12 cellular contexts compared by ENCODE assay signal in the genomic region with DNA sequence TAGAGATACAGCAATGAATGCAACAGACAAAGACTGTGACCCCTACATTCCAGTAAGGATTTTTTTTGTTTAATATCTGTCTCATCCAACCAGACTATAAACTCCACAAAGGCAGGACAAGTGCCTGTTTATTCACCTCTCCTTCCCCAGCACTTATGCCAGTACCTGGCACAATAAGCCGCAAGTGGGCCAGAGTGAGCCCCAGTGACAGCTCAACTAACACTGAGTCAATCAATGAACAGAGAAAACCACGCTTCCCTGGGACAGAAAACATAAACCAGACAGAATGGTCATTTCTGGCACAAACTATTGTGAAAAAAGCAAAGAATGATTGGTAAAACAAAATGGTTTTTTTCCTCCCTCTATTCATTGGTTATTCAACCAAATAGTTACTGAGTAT. TPM values are rescaled to one million over a fixed set of nuclear protein-coding genes. Genes with fewer than 3 reads are reported as not detected.
DNase-seq lines count a peak whose midpoint lies in the region; ATAC-seq and TF ChIP-seq lines count a peak whose summit lies in the region.
"Had no signal": no experiment of that assay in that cellular context is flagged by ENCODE, and none has a peak within 500 bp of the region (broad histone marks: within the 10 kb centered on the region; RNA-seq: fewer than 3 reads in every experiment).

No MANE protein-coding gene starts in this region.

- H3K36me3 ChIP-seq in RWPE2 (ENCODE audit: low read depth): peaks cover 62% of the 10 kb centered on the region
- H3K36me3 ChIP-seq in esophagus muscularis mucosa: peaks cover 0 to 77% (median 46%) of the 10 kb centered on the region in 4 donors

- H3K9me3 ChIP-seq in RWPE2 (ENCODE audit: severe bottlenecking) (no peaks in the 10 kb centered on the region), esophagus muscularis mucosa (no peaks in the 10 kb centered on the region)
- H3K9me3 ChIP-seq: HAP-1 had no signal

- H3K4me3 ChIP-seq in RWPE2 (ENCODE audit: severe bottlenecking) (no peak overlapping the region), esophagus muscularis mucosa (no peak overlapping the region)
- H3K4me3 ChIP-seq: BLaER1, HAP-1 had no signal

- CTCF ChIA-PET in activated CD4-positive, alpha-beta T cell treated with anti-CD3 and anti-CD28 coated beads, Interleukin-2, amount 10 ng/mL, durations not matched to agents 7 days and 5 days (lab: Charles Lee): interaction anchor here (0.7 to 1.5 kb wide), 2 partner anchors 11 to 713 kb away, joined by 3 to 5 read pairs; no protein-coding TSS in a partner anchor
- CTCF ChIA-PET in activated naive CD4-positive, alpha-beta T cell treated with anti-CD3 and anti-CD28 coated beads, Interleukin-2, amount 10 ng/mL, durations not matched to agents 7 days and 5 days (lab: Charles Lee): interaction anchor here (1.1 to 3.8 kb wide), 6 partner anchors 9 to 275 kb away, joined by 3 to 28 read pairs (median 5); no protein-coding TSS in a partner anchor

- no peaks in the 10 kb centered on the region for H3K27me3 Mint-ChIP-seq in activated CD4-positive, alpha-beta T cell treated with anti-CD3 and anti-CD28 coated beads, Interleukin-2, amount 10 ng/mL, durations not matched to agents 7 days and 5 days
- no peaks in the 10 kb centered on the region for H3K27me3 Mint-ChIP-seq in activated naive CD4-positive, alpha-beta T cell treated with anti-CD3 and anti-CD28 coated beads, Interleukin-2, amount 10 ng/mL, durations not matched to agents 7 days and 5 days
- H3K27me3 Mint-ChIP-seq in nephron progenitor cell (ENCODE audit: low read depth, poor library complexity): no peaks in the 10 kb centered on the region
- H3K27me3 Mint-ChIP-seq: CD4-positive, CD25-positive, alpha-beta regulatory T cell had no signal

- peaks cover 7% of the 10 kb centered on the region for H3K36me3 Mint-ChIP-seq in activated CD4-positive, alpha-beta T cell treated with anti-CD3 and anti-CD28 coated beads, Interleukin-2, amount 10 ng/mL, durations not matched to agents 7 days and 5 days (ENCODE audit: low read depth)
- peaks cover 7 to 18% of the 10 kb centered on the region in 2 donors for H3K36me3 Mint-ChIP-seq in activated naive CD4-positive, alpha-beta T cell treated with anti-CD3 and anti-CD28 coated beads, Interleukin-2, amount 50 U/mL, for 72 hours
- H3K36me3 Mint-ChIP-seq in activated naive CD4-positive, alpha-beta T cell treated with anti-CD3 and anti-CD28 coated beads, Interleukin-2, amount 10 ng/mL, durations not matched to agents 7 days and 5 days: peaks cover 5% of the 10 kb centered on the region
- H3K36me3 Mint-ChIP-seq in nephron progenitor cell (ENCODE audit: low read depth): peaks cover 76% of the 10 kb centered on the region

- no peak for TF ChIP-seq EP300 in esophagus muscularis mucosa (IDR thresholded peaks at IDR 0.05)

- DNase-seq in activated CD4-positive, alpha-beta T cell treated with anti-CD3 and anti-CD28 coated beads for 48 hours: peak; percentile 10
- DNase-seq in activated CD4-positive, alpha-beta T cell treated with anti-CD3 and anti-CD28 coated beads, Interleukin-2, amount 10 ng/mL, durations not matched to agents 7 days and 5 days: no peak
- DNase-seq in activated naive CD4-positive, alpha-beta T cell treated with anti-CD3 and anti-CD28 coated beads, Interleukin-2, amount 50 U/mL, for 72 hours (ENCODE audit: low spot score in 2 of 2): no peak
- no peak for DNase-seq in activated naive CD4-positive, alpha-beta T cell treated with anti-CD3 and anti-CD28 coated beads, Interleukin-2, amount 10 ng/mL, durations not matched to agents 7 days and 5 days
- DNase-seq in RWPE2 (ENCODE audit: low spot score) (no peak), nephron progenitor cell (no peak), left lobe of liver (ENCODE audit: low spot score) (no peak), esophagus muscularis mucosa (ENCODE audit: extremely low spot score) (no peak)
- DNase-seq: GF-D8 had no signal

- no peak for TF ChIP-seq POLR2A in esophagus muscularis mucosa (IDR thresholded peaks at IDR 0.05; ENCODE audit: low read depth)

- TF ChIP-seq CTCF in RWPE2 (IDR thresholded peaks at IDR 0.05; ENCODE audit: poor library complexity, severe bottlenecking): no peak
- no peak for TF ChIP-seq CTCF in nephron progenitor cell (IDR thresholded peaks at IDR 0.05)
- no peak for TF ChIP-seq CTCF in esophagus muscularis mucosa (IDR thresholded peaks at IDR 0.05)

- H3K4me3 Mint-ChIP-seq in activated CD4-positive, alpha-beta T cell treated with anti-CD3 and anti-CD28 coated beads, Interleukin-2, amount 10 ng/mL, durations not matched to agents 7 days and 5 days: no peak overlapping the region
- no peak overlapping the region for H3K4me3 Mint-ChIP-seq in activated naive CD4-positive, alpha-beta T cell treated with anti-CD3 and anti-CD28 coated beads, Interleukin-2, amount 10 ng/mL, durations not matched to agents 7 days and 5 days
- no peak overlapping the region for H3K4me3 Mint-ChIP-seq in nephron progenitor cell
- H3K4me3 Mint-ChIP-seq: CD4-positive, CD25-positive, alpha-beta regulatory T cell had no signal

- H3K4me1 Mint-ChIP-seq in activated CD4-positive, alpha-beta T cell treated with anti-CD3 and anti-CD28 coated beads, Interleukin-2, amount 10 ng/mL, durations not matched to agents 7 days and 5 days: no peaks in the 10 kb centered on the region
- no peaks in the 10 kb centered on the region for H3K4me1 Mint-ChIP-seq in activated naive CD4-positive, alpha-beta T cell treated with anti-CD3 and anti-CD28 coated beads, Interleukin-2, amount 10 ng/mL, durations not matched to agents 7 days and 5 days
- H3K4me1 Mint-ChIP-seq in nephron progenitor cell: no peaks in the 10 kb centered on the region

- ATAC-seq in activated naive CD4-positive, alpha-beta T cell treated with anti-CD3 and anti-CD28 coated beads, Interleukin-2, amount 50 U/mL, for 72 hours: peak; percentile 78 to 86
- no peak for ATAC-seq in RWPE2 (ENCODE audit: low read depth)
- no peak for ATAC-seq in left lobe of liver

- H3K9me3 Mint-ChIP-seq in activated CD4-positive, alpha-beta T cell treated with anti-CD3 and anti-CD28 coated beads, Interleukin-2, amount 10 ng/mL, durations not matched to agents 7 days and 5 days: peaks cover 2% of the 10 kb centered on the region
- H3K9me3 Mint-ChIP-seq in activated naive CD4-positive, alpha-beta T cell treated with anti-CD3 and anti-CD28 coated beads, Interleukin-2, amount 50 U/mL, for 72 hours: no peaks in the 10 kb centered on the region
- no peaks in the 10 kb centered on the region for H3K9me3 Mint-ChIP-seq in activated naive CD4-positive, alpha-beta T cell treated with anti-CD3 and anti-CD28 coated beads, Interleukin-2, amount 10 ng/mL, durations not matched to agents 7 days and 5 days
- no peaks in the 10 kb centered on the region for H3K9me3 Mint-ChIP-seq in nephron progenitor cell

- no peak overlapping the region for H3K27ac Mint-ChIP-seq in activated CD4-positive, alpha-beta T cell treated with anti-CD3 and anti-CD28 coated beads, Interleukin-2, amount 10 ng/mL, durations not matched to agents 7 days and 5 days
- no peak overlapping the region for H3K27ac Mint-ChIP-seq in activated naive CD4-positive, alpha-beta T cell treated with anti-CD3 and anti-CD28 coated beads, Interleukin-2, amount 50 U/mL, for 72 hours
- H3K27ac Mint-ChIP-seq in activated naive CD4-positive, alpha-beta T cell treated with anti-CD3 and anti-CD28 coated beads, Interleukin-2, amount 10 ng/mL, durations not matched to agents 7 days and 5 days: no peak overlapping the region
- peak overlapping the region; percentile 95 for H3K27ac Mint-ChIP-seq in nephron progenitor cell
- H3K27ac Mint-ChIP-seq: CD4-positive, CD25-positive, alpha-beta regulatory T cell had no signal

- H3K4me1 ChIP-seq in RWPE2 (ENCODE audit: insufficient read depth, poor library complexity, severe bottlenecking) (peaks cover 26% of the 10 kb centered on the region), esophagus muscularis mucosa (no peaks in the 10 kb centered on the region)
- H3K4me1 ChIP-seq: BLaER1, HAP-1 had no signal

- peak overlapping the region; percentile 99 for H3K27ac ChIP-seq in RWPE2 (ENCODE audit: poor library complexity, severe bottlenecking)
- H3K27ac ChIP-seq in esophagus muscularis mucosa (replicated peaks in 1 of 4): no peak overlapping the region
- H3K27ac ChIP-seq: BLaER1 had no signal

- 94% methylated on average over 2 of the region's 2 CpGs for WGBS in esophagus muscularis mucosa

- POLR2A ChIA-PET in activated CD4-positive, alpha-beta T cell treated with anti-CD3 and anti-CD28 coated beads, Interleukin-2, amount 10 ng/mL, durations not matched to agents 7 days and 5 days (lab: Charles Lee): no interaction called here

- no peaks in the 10 kb centered on the region for H3K27me3 ChIP-seq in RWPE2 (ENCODE audit: insufficient read depth, poor library complexity, severe bottlenecking)
- no peaks in the 10 kb centered on the region for H3K27me3 ChIP-seq in esophagus muscularis mucosa
- H3K27me3 ChIP-seq: BLaER1 had no signal

- intact Hi-C loops in esophagus muscularis mucosa (cut with DNase I): loop anchor here (10.0 kb wide), 1 partner anchor 264 kb away; no protein-coding TSS in a partner anchor

RNA-seq across cellular contexts. Expression of a gene that starts 52.2 kb away (rescaled TPM):
- total RNA-seq in activated CD4-positive, alpha-beta T cell treated with anti-CD3 and anti-CD28 coated beads, Interleukin-2, amount 10 ng/mL, durations not matched to agents 7 days and 5 days: 1 to 10 TPM; 7.8 to 9.7 TPM
- 10 to 100 TPM; 16.4 to 50.1 TPM for total RNA-seq in activated naive CD4-positive, alpha-beta T cell treated with anti-CD3 and anti-CD28 coated beads, Interleukin-2, amount 50 U/mL, for 72 hours
- total RNA-seq in left lobe of liver (14.2 TPM), esophagus muscularis mucosa (100 to 1,000 TPM in 2 of 4 donors, 10 to 100 TPM in 2; 78.2 to 120 (median 96.5) TPM)

Comparison
In these comparisons a context has a peak if more than half of its experiments do, and no peak if none do; other contexts are left out.
1. ATAC-seq: peak in activated naive CD4-positive, alpha-beta T cell treated with anti-CD3 and anti-CD28 coated beads, Interleukin-2, amount 50 U/mL, for 72 hours (2 of 2); none in RWPE2 (single experiment) and left lobe of liver (single experiment).